ENCODE assay signal across 14 cellular contexts in genomic region chr6:134145786-134146185, GRCh38.
DNase-seq lines count a peak whose midpoint lies in the region; ATAC-seq and TF ChIP-seq lines count a peak whose summit lies in the region.
"Had no signal": no experiment of that assay in that cellular context is flagged by ENCODE, and none has a peak within 500 bp of the region (broad histone marks: within the 10 kb centered on the region; RNA-seq: fewer than 3 reads in every experiment).

No MANE protein-coding gene starts in this region.

- ATAC-seq in HG03159 (IDR thresholded peaks at IDR 0.05; ENCODE audit: unreplicated experiment) (no peak), HG02852 (IDR thresholded peaks at IDR 0.05; ENCODE audit: unreplicated experiment) (no peak)
- ATAC-seq: HepG2 had no signal

- H3K4me1 ChIP-seq in PC-9 (replicated peaks; ENCODE audit: insufficient read depth): no peaks in the 10 kb centered on the region

- TF ChIP-seq CTCF in BJ (IDR thresholded peaks at IDR 0.05; ENCODE audit: insufficient read depth, low read depth, low read length) (no peak), PC-9 (conservative IDR thresholded peaks at IDR 0.05) (no peak), fibroblast of the aortic adventitia (IDR thresholded peaks at IDR 0.05; ENCODE audit: insufficient read depth, low read length) (no peak)

- no peaks in the 10 kb centered on the region for H4K20me1 ChIP-seq in PC-9 (ENCODE audit: insufficient read depth)

- POLR2A ChIA-PET in BJ (lab: Charles Lee) (interaction anchor here (0.6 kb wide), 1 partner anchor 735 kb away, joined by 7 read pairs; no protein-coding TSS in a partner anchor), PC-9 (lab: Charles Lee; ENCODE audit: unreplicated experiment) (interaction anchor here (0.6 kb wide), 1 partner anchor 1382 kb away, joined by 5 read pairs; no protein-coding TSS in a partner anchor)

- intact Hi-C loops in PC-9 (cut with micrococcal nuclease; ENCODE audit: unreplicated experiment): no loop called here

- H3F3A ChIP-seq in PC-9 (ENCODE audit: insufficient read depth, low read depth): no peaks in the 10 kb centered on the region

- H3K36me3 ChIP-seq in BJ (ENCODE audit: control insufficient read depth, insufficient read depth, low read length) (no peaks in the 10 kb centered on the region), PC-9 (ENCODE audit: low read depth) (no peaks in the 10 kb centered on the region)
- H3K36me3 ChIP-seq: neutrophil had no signal

- H3K9me2 ChIP-seq in PC-9 (ENCODE audit: insufficient read depth): no peaks in the 10 kb centered on the region

- no TSS peak for BruUV-seq in PC-9 (replicated peaks; lab: Mats Ljungman, UMichigan)

- CTCF ChIA-PET in BJ (lab: Yijun Ruan, JAX): interaction anchor here (0.8 to 3.6 kb wide), 3 partner anchors 10 to 795 kb away, joined by 4 to 22 read pairs (median 9); no protein-coding TSS in a partner anchor
- CTCF ChIA-PET in PC-9 (lab: Charles Lee): no interaction called here

- H3K27me3 ChIP-seq in BJ (ENCODE audit: control insufficient read depth, insufficient read depth, low read length) (no peaks in the 10 kb centered on the region), PC-9 (ENCODE audit: insufficient read depth, low read depth) (no peaks in the 10 kb centered on the region)
- H3K27me3 ChIP-seq: neutrophil had no signal

- H3K9me3 ChIP-seq in PC-9 (ENCODE audit: insufficient read depth, low read depth): no peaks in the 10 kb centered on the region
- H3K9me3 ChIP-seq: neutrophil had no signal

- DNase-seq in BJ (ENCODE audit: low read depth) (peak; percentile 51), HS-27A (ENCODE audit: low read depth) (peak; percentile 40), PC-9 (no peak), fibroblast of the aortic adventitia (ENCODE audit: low read depth) (peak; percentile 84), inferior parietal cortex (ENCODE audit: extremely low spot score) (no peak)
- no peak for DNase-seq in activated T-cell treated with anti-CD3 and anti-CD28 coated beads, Interleukin-2, amount 50 U/mL, for 1 hour
- DNase-seq: activated gamma-delta T cell; NCI-H526; stimulated activated CD4-positive, alpha-beta T cell treated with anti-CD3 and anti-CD28 coated beads, Interleukin-2, amount 100 ng/mL, for 48 hours had no signal

- H3K4me3 ChIP-seq in BJ (ENCODE audit: low read depth, low read length) (no peak overlapping the region), PC-9 (no peak overlapping the region), fibroblast of the aortic adventitia (ENCODE audit: low read depth, low read length) (no peak overlapping the region)

- 0 out of 2 replicates have a peak overlapping the region, but pooled peaks have one; percentile 19 for H2AFZ ChIP-seq in PC-9

- no peak overlapping the region for H3K27ac ChIP-seq in PC-9
- H3K27ac ChIP-seq: neutrophil, VCaP had no signal

- 0 out of 2 replicates have a peak overlapping the region, but pooled peaks have one; percentile 3 for H3K4me2 ChIP-seq in PC-9

- H3K79me2 ChIP-seq in PC-9 (ENCODE audit: low read depth): no peaks in the 10 kb centered on the region

Comparison
In these comparisons a context has a peak if more than half of its experiments do, and no peak if none do; other contexts are left out.
1. DNase-seq: peak in BJ (single experiment), HS-27A (single experiment) and fibroblast of the aortic adventitia (single experiment); none in PC-9 (0 of 2), inferior parietal cortex (single experiment) and activated T-cell treated with anti-CD3 and anti-CD28 coated beads, Interleukin-2, amount 50 U/mL, for 1 hour (single experiment).